8 cellular contexts compared by ENCODE assay signal in the genomic region with DNA sequence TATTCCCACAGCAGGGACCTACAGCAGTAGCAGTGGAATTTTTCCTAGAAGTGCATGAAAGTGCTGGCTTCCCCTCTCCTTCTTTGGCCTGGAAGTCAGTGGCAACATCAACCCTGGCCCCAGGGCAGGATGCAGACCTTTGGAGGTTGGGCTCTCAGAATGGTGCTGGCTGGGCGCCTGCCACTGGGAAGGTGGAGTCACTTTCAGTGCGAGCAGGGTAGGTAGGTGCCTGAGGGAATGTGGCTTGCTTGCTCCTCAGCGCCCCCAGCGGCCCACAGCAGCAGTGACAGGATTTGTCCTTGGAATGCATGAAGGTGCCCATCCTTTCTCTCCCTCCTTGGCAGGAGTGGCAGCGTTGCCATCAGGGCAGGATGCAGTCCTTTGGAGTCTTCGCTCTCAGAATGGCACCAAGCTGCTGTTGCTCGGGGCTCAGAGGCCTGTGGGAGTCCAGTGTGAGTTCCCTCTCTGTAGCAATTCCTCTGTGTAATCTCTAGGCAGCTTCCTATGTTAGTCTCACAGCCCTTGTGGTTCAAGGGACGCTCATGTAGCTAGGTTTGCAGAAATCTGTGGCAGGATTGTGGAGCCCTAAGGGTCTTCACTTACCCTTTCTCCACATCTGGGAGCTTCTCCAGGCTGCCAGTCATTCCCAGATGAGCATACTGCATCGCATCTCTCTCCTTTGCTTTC.
DNase-seq lines count a peak whose midpoint lies in the region; ATAC-seq and TF ChIP-seq lines count a peak whose summit lies in the region.

No MANE protein-coding gene starts in this region.

- TF ChIP-seq CTCF in GM12874 (IDR thresholded peaks at IDR 0.05; ENCODE audit: insufficient read depth, low read depth, low read length) = peak; percentile 82

- ATAC-seq in HG02885 (IDR thresholded peaks at IDR 0.05; ENCODE audit: poor library complexity, unreplicated experiment) (peak; percentile 68), GM21381 (IDR thresholded peaks at IDR 0.05; ENCODE audit: unreplicated experiment) (no peak)

- peak; percentile 20 for DNase-seq in SHP77 treated with DMSO at 0.1 percent for 48 hours (lab: John Stamatoyannopoulos, UW)
- DNase-seq in hepatic stellate cell (ENCODE audit: low spot score) = peak; percentile 4
- DNase-seq in inferior parietal cortex (ENCODE audit: extremely low spot score) = no peak
- DNase-seq in GOT3 (lab: John Stamatoyannopoulos, UW) = no peak
- DNase-seq in putamen (ENCODE audit: low spot score) = no peak

Comparison
In these comparisons a context has a peak if more than half of its experiments do, and no peak if none do; other contexts are left out.
1. DNase-seq: peak in SHP77 treated with DMSO at 0.1 percent for 48 hours (single experiment) and hepatic stellate cell (single experiment); none in inferior parietal cortex (single experiment), GOT3 (single experiment) and putamen (single experiment).